8 cellular contexts compared by ENCODE assay signal in genomic region chr1:228141871-228142615, GRCh38. TPM values are rescaled to one million over a fixed set of nuclear protein-coding genes. Genes with fewer than 3 reads are reported as not detected.
DNase-seq lines count a peak whose midpoint lies in the region; ATAC-seq and TF ChIP-seq lines count a peak whose summit lies in the region.

No MANE protein-coding gene starts in this region.

- H3K18ac ChIP-seq in neuronal stem cell (ENCODE audit: low read length): no peak overlapping the region

- H3K27me3 ChIP-seq in uterus: no peaks in the 10 kb centered on the region
- peaks cover 0 to 3% (median 2%) of the 10 kb centered on the region in 3 experiments for H3K27me3 ChIP-seq in neuronal stem cell (ENCODE audit: control insufficient read depth in 3 of 3, insufficient read depth in 3 of 3, low read depth in 1 of 3, low read length in 3 of 3)

- DNase-seq in HK-2 (ENCODE audit: unreplicated experiment) (peak; percentile 89), memory B cell (ENCODE audit: low spot score in 2 of 2) (peak in 1 of 2 donors; percentile 12), uterus (peak; percentile 16 to 17), neuronal stem cell (ENCODE audit: low spot score) (no peak)
- no peak for DNase-seq in activated naive CD8-positive, alpha-beta T cell treated with anti-CD3 and anti-CD28 coated beads, Interleukin-2, amount 50 U/mL, for 24 hours

- peak overlapping the region; percentile 94 for H3K27ac Mint-ChIP-seq in activated naive CD8-positive, alpha-beta T cell treated with anti-CD3 and anti-CD28 coated beads, Interleukin-2, amount 50 U/mL, for 24 hours
- no peak overlapping the region for H3K27ac Mint-ChIP-seq in memory B cell

- no peak overlapping the region for H3K4ac ChIP-seq in neuronal stem cell (ENCODE audit: low read length)

- peaks cover 30% of the 10 kb centered on the region for H3K79me1 ChIP-seq in neuronal stem cell (ENCODE audit: low read depth, low read length)

- no peaks in the 10 kb centered on the region for H3K36me3 ChIP-seq in uterus
- H3K36me3 ChIP-seq in neuronal stem cell (replicated peaks in 1 of 2; ENCODE audit: control insufficient read depth in 2 of 2, insufficient read depth in 2 of 2, low read length in 2 of 2): peaks cover 0 to 34% of the 10 kb centered on the region in 2 donors

- TF ChIP-seq CTCF in 22Rv1 (IDR thresholded peaks at IDR 0.05) (no peak), uterus (IDR thresholded peaks at IDR 0.05) (no peak)

- H3K4me3 ChIP-seq in uterus (peak overlapping the region in 1 of 2 donors; percentile 99), neuronal stem cell (ENCODE audit: low read length in 2 of 2) (peak overlapping the region in 1 of 2 donors; percentile 96)

- no peak overlapping the region for H2BK5ac ChIP-seq in neuronal stem cell (ENCODE audit: low read length)

- H2AK5ac ChIP-seq in neuronal stem cell (ENCODE audit: low read depth, low read length): no peak overlapping the region

- H3K27ac ChIP-seq in 22Rv1 (0 out of 2 replicates have a peak overlapping the region, but pooled peaks have one; percentile 86), uterus (peak overlapping the region; percentile 87 to 96), neuronal stem cell (replicated peaks; ENCODE audit: low read length) (no peak overlapping the region)

- H3K4me1 ChIP-seq in uterus (peaks cover 0 to 26% of the 10 kb centered on the region in 2 donors), neuronal stem cell (ENCODE audit: control insufficient read depth in 2 of 2, insufficient read depth in 1 of 2, low read depth in 1 of 2, low read length in 2 of 2) (peaks cover 6 to 10% of the 10 kb centered on the region in 2 donors)

- H2BK15ac ChIP-seq in neuronal stem cell (ENCODE audit: low read length): no peak overlapping the region

- H3K14ac ChIP-seq in neuronal stem cell (ENCODE audit: low read length): no peak overlapping the region

- no peaks in the 10 kb centered on the region for H3K27me3 Mint-ChIP-seq in activated naive CD8-positive, alpha-beta T cell treated with anti-CD3 and anti-CD28 coated beads, Interleukin-2, amount 50 U/mL, for 24 hours
- no peaks in the 10 kb centered on the region for H3K27me3 Mint-ChIP-seq in memory B cell

- H2BK12ac ChIP-seq in neuronal stem cell (ENCODE audit: low read length): no peak overlapping the region

- H3K9me3 ChIP-seq in uterus (no peaks in the 10 kb centered on the region), neuronal stem cell (replicated peaks in 1 of 2; ENCODE audit: control insufficient read depth in 2 of 2, insufficient read depth in 1 of 2, low read depth in 1 of 2, low read length in 2 of 2) (no peaks in the 10 kb centered on the region)

- no peak overlapping the region for H2BK120ac ChIP-seq in neuronal stem cell (ENCODE audit: low read depth, low read length)

- no peak overlapping the region for H4K91ac ChIP-seq in neuronal stem cell (ENCODE audit: low read depth, low read length, poor library complexity)

- no peak overlapping the region for H4K8ac ChIP-seq in neuronal stem cell (ENCODE audit: low read depth, low read length)

- no peak for TF ChIP-seq POLR2A in uterus (IDR thresholded peaks at IDR 0.05)

- no peak for ATAC-seq in activated naive CD8-positive, alpha-beta T cell treated with anti-CD3 and anti-CD28 coated beads, Interleukin-2, amount 50 U/mL, for 24 hours
- ATAC-seq in memory B cell (ENCODE audit: low read depth) (no peak), HG02623 (IDR thresholded peaks at IDR 0.05; ENCODE audit: unreplicated experiment) (no peak), GM19467 (IDR thresholded peaks at IDR 0.05; ENCODE audit: unreplicated experiment) (no peak)

- no peak overlapping the region for H3K4me2 ChIP-seq in neuronal stem cell (ENCODE audit: insufficient read depth, low read length, poor library complexity, severe bottlenecking)

- no peak overlapping the region for H3K9ac ChIP-seq in neuronal stem cell (ENCODE audit: low read depth, low read length, poor library complexity)

- peaks cover 36% of the 10 kb centered on the region for H3K4me1 Mint-ChIP-seq in activated naive CD8-positive, alpha-beta T cell treated with anti-CD3 and anti-CD28 coated beads, Interleukin-2, amount 50 U/mL, for 24 hours
- peaks cover 21% of the 10 kb centered on the region for H3K4me1 Mint-ChIP-seq in memory B cell

- H3K9me3 Mint-ChIP-seq in activated naive CD8-positive, alpha-beta T cell treated with anti-CD3 and anti-CD28 coated beads, Interleukin-2, amount 50 U/mL, for 24 hours: no peaks in the 10 kb centered on the region
- H3K9me3 Mint-ChIP-seq in memory B cell: no peaks in the 10 kb centered on the region

- no peak overlapping the region for H3K23ac ChIP-seq in neuronal stem cell (ENCODE audit: low read depth, low read length, poor library complexity)

- intact Hi-C loops in uterus (cut with DNase I; ENCODE audit: low total_unique reads): no loop called here

- H2AFZ ChIP-seq in neuronal stem cell (ENCODE audit: low read length): no peak overlapping the region

- H3K4me3 Mint-ChIP-seq in activated naive CD8-positive, alpha-beta T cell treated with anti-CD3 and anti-CD28 coated beads, Interleukin-2, amount 50 U/mL, for 24 hours: peak overlapping the region; percentile 95
- H3K4me3 Mint-ChIP-seq in memory B cell: peak overlapping the region; percentile 27

- H3K36me3 Mint-ChIP-seq in activated naive CD8-positive, alpha-beta T cell treated with anti-CD3 and anti-CD28 coated beads, Interleukin-2, amount 50 U/mL, for 24 hours (ENCODE audit: low read depth): peaks cover 24% of the 10 kb centered on the region
- H3K36me3 Mint-ChIP-seq in memory B cell: peaks cover 1% of the 10 kb centered on the region

- WGBS in neuronal stem cell (ENCODE audit: extremely low coverage in 2 of 2, insufficient read length in 2 of 2, insufficient replicate concordance in 1 of 2), 2 donors: no CpG with 5 or more reads among the region's 21 CpGs

RNA-seq across cellular contexts. Expression of gene GUK1, which starts 2.0 kb away (rescaled TPM):
- 100 to 1,000 TPM; 124 to 406 (median 289) TPM for total RNA-seq in uterus
- polyA plus RNA-seq in neuronal stem cell (2013, experiment 1 of 2): 106 TPM
- 98.6 TPM for polyA plus RNA-seq in neuronal stem cell (2013, experiment 2 of 2)

RNA-seq across cellular contexts. Expression of gene GJC2, which starts 7.7 kb away (rescaled TPM):
- total RNA-seq in uterus: 10 to 100 TPM in 2 of 4 donors, 1 to 10 TPM in 2; 2.6 to 25.8 (median 10.7) TPM
- 0.24 TPM for polyA plus RNA-seq in neuronal stem cell (2013, experiment 1 of 2)
- 0.17 TPM for polyA plus RNA-seq in neuronal stem cell (2013, experiment 2 of 2)

RNA-seq across cellular contexts. Expression of gene IBA57, which starts 23.6 kb away (rescaled TPM):
- total RNA-seq in uterus: 10 to 100 TPM in 2 of 4 donors, 1 to 10 TPM in 2; 3.3 to 13.5 (median 7.5) TPM
- 1.3 TPM for polyA plus RNA-seq in neuronal stem cell (2013, experiment 1 of 2)
- polyA plus RNA-seq in neuronal stem cell (2013, experiment 2 of 2): 1.4 TPM

RNA-seq across cellular contexts. Expression of gene MRPL55, which starts 32.9 kb away (rescaled TPM):
- 10 to 100 TPM; 19.4 to 43.4 (median 33.6) TPM for total RNA-seq in uterus
- polyA plus RNA-seq in neuronal stem cell (2013, experiment 1 of 2): 69.3 TPM
- 63.2 TPM for polyA plus RNA-seq in neuronal stem cell (2013, experiment 2 of 2)

RNA-seq across cellular contexts. Expression of gene C1orf35, which starts 38.9 kb away (rescaled TPM):
- 10 to 100 TPM in 3 of 4 donors, not detected in 1; 10.6 to 18.6 (median 12.6) TPM for total RNA-seq in uterus
- polyA plus RNA-seq in neuronal stem cell (2013, experiment 1 of 2): 28.9 TPM
- 28.4 TPM for polyA plus RNA-seq in neuronal stem cell (2013, experiment 2 of 2)

Comparison
In these comparisons a context has a peak if more than half of its experiments do, and no peak if none do; other contexts are left out.
1. DNase-seq: peak in HK-2 (single experiment) and uterus (2 of 2); none in activated naive CD8-positive, alpha-beta T cell treated with anti-CD3 and anti-CD28 coated beads, Interleukin-2, amount 50 U/mL, for 24 hours (single experiment) and neuronal stem cell (single experiment).